9 cellular contexts compared by ENCODE assay signal in the genomic region with DNA sequence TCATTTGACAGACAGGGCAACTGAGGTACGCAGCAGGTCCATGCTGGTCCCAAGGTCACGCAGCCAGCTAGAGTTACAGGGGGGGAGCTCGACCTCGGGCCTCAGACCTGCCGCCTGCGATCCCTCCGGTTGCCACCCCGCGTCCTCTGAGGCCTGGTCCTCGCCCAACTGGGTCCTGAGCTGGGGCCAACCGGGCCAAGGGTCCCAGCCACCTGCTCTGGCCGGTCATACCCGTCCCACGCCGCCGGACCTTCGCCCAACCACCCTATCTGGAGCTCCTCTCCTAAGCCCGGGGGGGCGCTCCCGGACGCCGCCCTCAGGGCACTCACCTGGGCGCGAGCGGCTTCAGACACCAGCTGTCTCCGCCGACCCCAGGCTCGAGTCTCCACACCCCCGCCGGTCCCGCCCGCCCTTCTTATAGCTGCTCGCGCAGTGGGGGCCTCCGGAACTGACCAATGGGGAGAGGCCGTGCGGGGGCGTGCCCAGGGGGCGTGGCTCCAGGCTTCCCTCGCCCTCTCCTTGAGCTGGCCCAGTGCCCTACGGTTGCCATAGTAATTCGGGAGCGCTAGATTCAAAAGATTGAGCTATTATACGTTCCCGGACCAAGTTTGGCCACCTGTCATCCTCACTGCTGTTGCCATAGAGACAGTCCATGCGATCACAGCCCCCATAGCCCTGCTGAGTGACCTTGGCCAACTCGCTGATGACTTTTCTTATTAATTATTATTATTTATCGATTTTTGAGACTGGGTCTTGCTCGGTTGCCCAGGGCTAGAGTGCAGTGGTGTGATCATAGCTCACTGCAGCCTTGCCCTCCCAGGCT. TPM values are rescaled to one million over a fixed set of nuclear protein-coding genes. Genes with fewer than 3 reads are reported as not detected.
A peak's percentile ranks its signal among the peaks of the same experiment; 100 is the strongest.
DNase-seq lines count a peak whose midpoint lies in the region; ATAC-seq, FAIRE-seq and TF ChIP-seq lines count a peak whose summit lies in the region.
"Had no signal": no experiment of that assay in that cellular context is flagged by ENCODE, and none has a peak within 500 bp of the region (broad histone marks: within the 10 kb centered on the region; RNA-seq: fewer than 3 reads in every experiment).

A gene with protein sequence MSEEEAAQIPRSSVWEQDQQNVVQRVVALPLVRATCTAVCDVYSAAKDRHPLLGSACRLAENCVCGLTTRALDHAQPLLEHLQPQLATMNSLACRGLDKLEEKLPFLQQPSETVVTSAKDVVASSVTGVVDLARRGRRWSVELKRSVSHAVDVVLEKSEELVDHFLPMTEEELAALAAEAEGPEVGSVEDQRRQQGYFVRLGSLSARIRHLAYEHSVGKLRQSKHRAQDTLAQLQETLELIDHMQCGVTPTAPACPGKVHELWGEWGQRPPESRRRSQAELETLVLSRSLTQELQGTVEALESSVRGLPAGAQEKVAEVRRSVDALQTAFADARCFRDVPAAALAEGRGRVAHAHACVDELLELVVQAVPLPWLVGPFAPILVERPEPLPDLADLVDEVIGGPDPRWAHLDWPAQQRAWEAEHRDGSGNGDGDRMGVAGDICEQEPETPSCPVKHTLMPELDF (minus strand): TSS at position 389 of the 823 bp plus-strand sequence. CDS start 1,150 bp downstream, outside the sequence.

- peak within 1 kb of the TSS; percentile 68 for H3K4me2 ChIP-seq in K562 (ENCODE audit: insufficient read depth, low read length)

- TF ChIP-seq RAD21 in K562 (CRISPR knock-in tag; conservative IDR thresholded peaks at IDR 0.05 in 1 of 2, IDR thresholded peaks at IDR 0.05 in 1 of 2): no peak

- peak; percentile 95 for FAIRE-seq in K562 (lab: Jason Lieb, UNC)
- FAIRE-seq: islet of Langerhans had no signal

- H3K9ac ChIP-seq in K562 (ENCODE audit: insufficient read depth in 1 of 2, low read depth in 2 of 2, low read length in 2 of 2) (peak within 1 kb of the TSS in 1 of 2 experiments; percentile 91; a peak in 3 of 4 replicates), iPS-15b (ENCODE audit: low read depth, low read length) (no peak within 1 kb of the TSS)

- H3K79me2 ChIP-seq in K562 (ENCODE audit: control insufficient read depth, insufficient read depth, low read length): peaks cover 20% of the 10 kb centered on the region; the same call in 2 of the 3 replicates

- H3K9me1 ChIP-seq in K562 (ENCODE audit: control insufficient read depth, insufficient read depth, low read length): no peaks in the 10 kb centered on the region

- TF ChIP-seq CTCF in K562 (IDR thresholded peaks at IDR 0.05 in 2 of 3, conservative IDR thresholded peaks at IDR 0.05 in 1 of 3; ENCODE audit: insufficient read depth in 2 of 3, low read depth in 1 of 3, low read length in 3 of 3) (no peak), gastrocnemius medialis (IDR thresholded peaks at IDR 0.05 in 4 of 5, conservative IDR thresholded peaks at IDR 0.05 in 1 of 5) (peak in 4 of 5 experiments; percentile 9 to 30 (median 16))

- H3K9me3 ChIP-seq in K562 (replicated peaks; ENCODE audit: control insufficient read depth, insufficient read depth, low read depth, low read length) (no peaks in the 10 kb centered on the region), iPS-15b (ENCODE audit: control insufficient read depth, insufficient read depth, low read length) (no peaks in the 10 kb centered on the region), gastrocnemius medialis (no peaks in the 10 kb centered on the region)

- intact Hi-C loops in K562 (cut with micrococcal nuclease): no loop called here
- intact Hi-C loops in gastrocnemius medialis (cut with DNase I; ENCODE audit: low total_unique reads): loop anchor here (1.0 to 10.0 kb wide), 6 partner anchors 17 to 440 kb away; partner anchors contain the start of genes CHAF1A, FEM1A, PLIN4 and SH3GL1

- H3K36me3 ChIP-seq in K562 (ENCODE audit: control insufficient read depth, insufficient read depth, low read length) (peaks cover 9% of the 10 kb centered on the region; the same call in 1 of the 3 replicates), iPS-15b (ENCODE audit: control insufficient read depth, insufficient read depth, low read length) (no peaks in the 10 kb centered on the region), gastrocnemius medialis (no peaks in the 10 kb centered on the region)

- H4K20me1 ChIP-seq in K562 (replicated peaks; ENCODE audit: control insufficient read depth, insufficient read depth, low read length): no peaks in the 10 kb centered on the region

- H2AFZ ChIP-seq in K562 (ENCODE audit: low read depth, low read length): peak within 1 kb of the TSS; percentile 78

- no peak within 1 kb of the TSS for H3K27ac ChIP-seq in K562 (ENCODE audit: extremely low read depth, low read depth, low read length)
- peak within 1 kb of the TSS; percentile 89 to 98 (median 92) for H3K27ac ChIP-seq in gastrocnemius medialis

- peak; percentile 85 for DNase-seq in Caki2 (ENCODE audit: low read depth)
- peak; percentile 59 for DNase-seq in MV-4-11 (lab: John Stamatoyannopoulos, UW)
- peak; percentile 90 for DNase-seq in SK-N-DZ (ENCODE audit: low spot score)
- DNase-seq in K562 (ENCODE audit: extremely low read depth in 1 of 4, low spot score in 3 of 4): peak; percentile 95 to 100 (median 99)
- DNase-seq in gastrocnemius medialis: peak; percentile 90 to 92

- H3K4me1 ChIP-seq in K562 (replicated peaks in 1 of 2; ENCODE audit: control insufficient read depth in 2 of 2, insufficient read depth in 2 of 2, low read length in 2 of 2): peaks cover 11 to 45% of the 10 kb centered on the region in 2 experiments; a peak in 4 of 5 replicates
- H3K4me1 ChIP-seq in iPS-15b (ENCODE audit: control insufficient read depth, insufficient read depth, low read length): peaks cover 2% of the 10 kb centered on the region
- H3K4me1 ChIP-seq in gastrocnemius medialis: peaks cover 37 to 38% of the 10 kb centered on the region in 2 donors

- no TSS peak for BruUV-seq in K562 (replicated peaks; lab: Mats Ljungman, UMichigan)

- TF ChIP-seq POLR2A in K562 (conservative IDR thresholded peaks at IDR 0.05): peak; percentile 64
- TF ChIP-seq POLR2A in gastrocnemius medialis (IDR thresholded peaks at IDR 0.05): peak; percentile 97 to 98

- no peak for TF ChIP-seq EP300 in K562 (IDR thresholded peaks at IDR 0.05; ENCODE audit: low read length)

- 1% methylated on average over 29 of the region's 49 CpGs for whole genome bisulfite sequencing in K562 (ENCODE audit: insufficient coverage, low coverage, missing lambda C conversion rate)

- in situ Hi-C loops in Caki2 (cut with HindIII; ENCODE audit: low pct_unique_long_range_greater_than_20kb, low sequenced_read_pairs): no loop called here
- in situ Hi-C loops in K562 (cut with MboI): no loop called here
- in situ Hi-C loops in gastrocnemius medialis (cut with MboI; ENCODE audit: low sequenced_read_pairs in 4 of 4): no loop called here

- H3K4me3 ChIP-seq in K562: peak within 1 kb of the TSS; percentile 34
- peak within 1 kb of the TSS; percentile 35 for H3K4me3 ChIP-seq in iPS-15b (ENCODE audit: low read depth, low read length)
- H3K4me3 ChIP-seq in gastrocnemius medialis: peak within 1 kb of the TSS; percentile 58 to 61 (median 58)

- POLR2A ChIA-PET in K562 (lab: Yijun Ruan, JAX): interaction anchor here (0.5 to 1.6 kb wide), 6 partner anchors 8 to 145 kb away, joined by 3 to 8 read pairs (median 4); partner anchors contain the start of gene HDGFL2

- CTCF ChIA-PET in K562 (lab: Yijun Ruan, JAX; ENCODE audit: low intra/inter-chr PET ratio): no interaction called here

- H3K27me3 ChIP-seq in K562 (ENCODE audit: control insufficient read depth in 2 of 2, insufficient read depth in 2 of 2, low read length in 2 of 2): peaks cover 0 to 6% of the 10 kb centered on the region in 2 experiments; a peak in 3 of 5 replicates
- peaks cover 14% of the 10 kb centered on the region for H3K27me3 ChIP-seq in iPS-15b (ENCODE audit: control insufficient read depth, insufficient read depth, low read length)
- no peaks in the 10 kb centered on the region for H3K27me3 ChIP-seq in gastrocnemius medialis

- peak; percentile 90 for ATAC-seq in K562
- peak; percentile 54 to 56 for ATAC-seq in gastrocnemius medialis
- no peak for ATAC-seq in HG03108 (IDR thresholded peaks at IDR 0.05; ENCODE audit: unreplicated experiment)
- ATAC-seq in GM21423 (IDR thresholded peaks at IDR 0.05; ENCODE audit: unreplicated experiment): no peak

TF ChIP-seq in K562, 482 proteins besides CTCF, POLR2A, EP300 and RAD21 (continues in another document):
- TF ChIP-seq JUNB (CRISPR knock-in tag; conservative IDR thresholded peaks at IDR 0.05) (no peak), PRPF4 (IDR thresholded peaks at IDR 0.05; ENCODE audit: insufficient read depth, low read depth, low read length, poor library complexity, severe bottlenecking) (no peak), NCOR1 (IDR thresholded peaks at IDR 0.05) (no peak)

RNA-seq across cellular contexts. Expression of the gene that starts here (rescaled TPM):
- not detected in 2 replicates for total RNA-seq in Caki2 (2014; rRNA removed; shearing (Covaris generic); ENCODE audit: low replicate concordance)
- 0.60 and 0.77 TPM in 2 replicates for polyA plus RNA-seq in SK-N-DZ (2014; cell fraction: cytosol; rRNA removed)
- 2.4 and 3.9 TPM in 2 replicates for polyA plus RNA-seq in SK-N-DZ (2014; cell fraction: nucleus; rRNA removed)
- total RNA-seq in K562 (2011; cell fraction: chromatin; rRNA removed; ENCODE audit: low replicate concordance): 8.0 and 24.6 TPM in 2 replicates
- total RNA-seq in K562 (2011; cell fraction: nucleolus; rRNA removed): 11.3 and 12.8 TPM in 2 replicates
- total RNA-seq in K562 (2011; cell fraction: nucleoplasm; rRNA removed): 10.8 and 12.9 TPM in 2 replicates
- total RNA-seq in K562 (2014; rRNA removed): 0.50 and 0.86 TPM in 2 replicates
- 0.15 and 0.26 TPM in 2 replicates for total RNA-seq in K562 (2014; rRNA removed; fragmentation: Illumina TruSeq; extraction: Trizol)
- total RNA-seq in K562 (2015; rRNA removed; fragmentation: Illumina TruSeq; extraction: Trizol): 0.07 TPM in 1 of 2 replicates, not detected in the other
- total RNA-seq in K562 (2021): 1.3 TPM in 2 replicates
- 1.3 and 1.6 TPM in 2 replicates for polyA plus RNA-seq in K562 (2011; rRNA removed)
- 1.0 and 1.3 TPM in 2 replicates for polyA plus RNA-seq in K562 (2011; cell fraction: cytosol; rRNA removed)
- polyA plus RNA-seq in K562 (2011; cell fraction: nucleus; rRNA removed): 3.6 and 9.2 TPM in 2 replicates
- 0.50 and 0.51 TPM in 2 replicates for polyA plus RNA-seq in K562 (2012)
- polyA plus RNA-seq in K562 (2014; fragmentation: Illumina TruSeq; extraction: Trizol): 0.54 and 0.62 TPM in 2 replicates
- under 1 TPM; 0.04 TPM for polyA plus RNA-seq in K562 (2014; fragmentation: Nextera tagmentation; extraction: Ambion mirVana)
- 0.85 and 0.94 TPM in 2 replicates for polyA plus RNA-seq in K562 (2014; rRNA removed)
- 0.81 and 1.5 TPM in 2 replicates for polyA minus RNA-seq in K562 (2011; rRNA and poly(A)+ RNA removed)
- polyA minus RNA-seq in K562 (2011; cell fraction: cytosol; rRNA and poly(A)+ RNA removed): 0.95 TPM in 1 of 2 replicates, not detected in the other
- 2.0 and 2.8 TPM in 2 replicates for polyA minus RNA-seq in K562 (2011; cell fraction: nucleus; rRNA and poly(A)+ RNA removed)
- total RNA-seq in gastrocnemius medialis: 100 to 1,000 TPM in 1 of 4 donors, 10 to 100 TPM in 3; 23.5 to 127 (median 52.9) TPM

Comparison
In these comparisons a context has a peak if more than half of its experiments do, and no peak if none do; other contexts are left out.
1. Peak in DNase-seq in Caki2; RNA of the gene not detected or under 1 TPM.
2. ATAC-seq: peak in K562 (single experiment) and gastrocnemius medialis (2 of 2); none in HG03108 (single experiment) and GM21423 (single experiment).
3. CTCF ChIP-seq: peak in gastrocnemius medialis (4 of 5); none in K562 (0 of 3).
4. Peak in every context shown above with its lines, with median percentiles within 50 percentile points of each other: DNase-seq and H3K4me3 ChIP-seq.